Comparison of ENCODE assay signal across 38 cellular contexts in the genomic region with DNA sequence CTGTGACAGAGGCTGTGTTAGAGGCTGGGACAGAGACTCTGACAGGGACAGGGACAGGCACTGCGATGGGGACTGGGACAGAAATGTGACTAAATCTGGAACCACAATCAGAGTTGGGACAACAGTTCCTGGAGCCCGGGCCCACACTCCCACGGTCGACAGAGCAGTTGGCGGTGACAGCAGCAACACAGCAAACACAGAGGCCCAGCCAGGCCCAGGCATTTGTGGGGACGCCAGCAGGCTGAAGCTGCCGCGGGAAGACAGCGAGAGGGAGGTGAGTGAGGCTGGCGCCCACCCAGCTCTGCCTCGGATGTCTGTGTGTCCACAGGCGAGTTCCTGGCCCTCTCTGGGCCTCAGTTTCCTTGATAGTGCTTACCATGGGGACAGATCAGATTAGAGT. TPM values are rescaled to one million over a fixed set of nuclear protein-coding genes. Genes with fewer than 3 reads are reported as not detected.
"Had no signal": no experiment of that assay in that cellular context is flagged by ENCODE, and none has a peak within 500 bp of the region (broad histone marks: within the 10 kb centered on the region; RNA-seq: fewer than 3 reads in every experiment).

No MANE protein-coding gene starts in this region.

- H3K27me3 ChIP-seq: adrenal gland, body of pancreas, neural progenitor cell, upper lobe of left lung, vagina had no signal

- DNase-seq: activated CD4-positive, alpha-beta memory T cell treated with anti-CD3 and anti-CD28 coated beads for 36 hours; activated CD4-positive, alpha-beta T cell treated with anti-CD3 and anti-CD28 coated beads, Interleukin-2, amount 10 ng/mL, durations not matched to agents 24 days and 14 days; activated CD4-positive, CD25-positive, alpha-beta regulatory T cell treated with anti-CD3 and anti-CD28 coated beads, Interleukin-2, amount 50 U/mL, for 72 hours; activated CD8-positive, alpha-beta memory T cell treated with anti-CD3 and anti-CD28 coated beads, Interleukin-2, amount 50 U/mL, for 4 hours; activated effector memory CD4-positive, alpha-beta T cell treated with anti-CD3 and anti-CD28 coated beads, Interleukin-2, amount 50 U/mL, for 16 hours; activated naive CD4-positive, alpha-beta T cell treated with anti-CD3 and anti-CD28 coated beads for 36 hours; activated naive CD8-positive, alpha-beta T cell treated with anti-CD3 and anti-CD28 coated beads for 36 hours; activated T-cell treated with anti-CD3 and anti-CD28 coated beads, Interleukin-2, amount 50 U/mL, for 1 hour; adrenal gland; aorta; body of pancreas; immature natural killer cell; kidney; lower lobe of right lung; mesenchymal stem cell; natural killer cell; sigmoid colon; small intestine; stimulated activated CD4-positive, alpha-beta T cell treated with anti-CD3 and anti-CD28 coated beads, Interleukin-1b, Interleukin-23, amount 100 ng/mL, for 48 hours; stimulated activated CD4-positive, alpha-beta T cell treated with anti-CD3 and anti-CD28 coated beads, Interleukin-4, amount 100 ng/mL, for 4 hours; stimulated activated naive B cell treated with anti-CD40 and anti-IgM and Interleukin-4, amounts not matched to agents 10 μg/mL and 1 μg/mL and 100 μg/mL, for 72 hours; stomach; T-helper 17 cell; T1000; thyroid gland; WERI-Rb-1 had no signal

- H3K36me3 ChIP-seq: adrenal gland, gastroesophageal sphincter, lower lobe of right lung, neural progenitor cell, sigmoid colon, stomach, thyroid gland, upper lobe of left lung, vagina, WERI-Rb-1 had no signal

- ATAC-seq: body of pancreas; gastroesophageal sphincter; lower lobe of right lung; natural killer cell; stimulated activated naive B cell treated with anti-CD40 and anti-IgM and Interleukin-4, amounts not matched to agents 10 μg/mL and 1 μg/mL and 100 μg/mL, for 72 hours; T-helper 17 cell had no signal

- H3K4me1 ChIP-seq: adrenal gland, body of pancreas, gastroesophageal sphincter, lower lobe of right lung, neural progenitor cell, stomach, thyroid gland, upper lobe of left lung, vagina had no signal

- H3K27ac ChIP-seq: adrenal gland, body of pancreas, coronary artery, gastroesophageal sphincter, lower lobe of right lung, neural progenitor cell, sigmoid colon, stomach, thyroid gland, upper lobe of left lung, vagina, WERI-Rb-1 had no signal

- H3K9me3 ChIP-seq: adrenal gland, body of pancreas, lower lobe of right lung, thyroid gland, vagina had no signal

- FAIRE-seq: endothelial cell of umbilical vein, kidney, small intestine had no signal

- H3K4me3 ChIP-seq: adrenal gland, body of pancreas, coronary artery, gastroesophageal sphincter, lower lobe of right lung, neural progenitor cell, sigmoid colon, stomach, thyroid gland, upper lobe of left lung, vagina had no signal

RNA-seq across cellular contexts. Expression of gene HCN4, which starts 9.3 kb away (rescaled TPM):
- total RNA-seq: activated CD4-positive, alpha-beta memory T cell treated with anti-CD3 and anti-CD28 coated beads for 36 hours; activated CD4-positive, alpha-beta T cell treated with anti-CD3 and anti-CD28 coated beads, Interleukin-2, amount 10 ng/mL, durations not matched to agents 24 days and 14 days; activated CD8-positive, alpha-beta memory T cell treated with anti-CD3 and anti-CD28 coated beads for 36 hours; activated naive CD4-positive, alpha-beta T cell treated with anti-CD3 and anti-CD28 coated beads for 36 hours; activated naive CD8-positive, alpha-beta T cell treated with anti-CD3 and anti-CD28 coated beads for 36 hours; activated T-helper 1 cell treated with anti-CD3 and anti-CD28 coated beads, Interleukin-12 subunit alpha, Interleukin-12 subunit beta, Interleukin-2, Interleukin-4 antibody, amounts not matched to agents 30 ng/mL and 10 ng/mL and 1 ng/mL, durations not matched to agents 14 hours and 24 hours and 36 hours; aorta; endothelial cell of umbilical vein; fibroblast of lung; fibroblast of villous mesenchyme; natural killer cell; omental fat pad; sigmoid colon; T-helper 17 cell had no signal
- polyA plus RNA-seq: esophagus, fibroblast of lung, immature natural killer cell had no signal
